ENCODE assay signal across 9 cellular contexts in genomic region chr15:90192961-90193786, GRCh38. TPM values are rescaled to one million over a fixed set of nuclear protein-coding genes. Genes with fewer than 3 reads are reported as not detected.
A peak's percentile ranks its signal among the peaks of the same experiment; 100 is the strongest.
DNase-seq lines count a peak whose midpoint lies in the region; ATAC-seq, FAIRE-seq and TF ChIP-seq lines count a peak whose summit lies in the region.
"Had no signal": no experiment of that assay in that cellular context is flagged by ENCODE, and none has a peak within 500 bp of the region (broad histone marks: within the 10 kb centered on the region; RNA-seq: fewer than 3 reads in every experiment).

No MANE protein-coding gene starts in this region.

- no peak for FAIRE-seq in HTR-8/SVneo (lab: Jason Lieb, UNC)

- H3K4me3 ChIP-seq in thoracic aorta, result peak overlapping the region; percentile 0
- no peak overlapping the region for H3K4me3 ChIP-seq in foreskin fibroblast (ENCODE audit: low read depth in 1 of 2, low read length in 2 of 2)
- H3K4me3 ChIP-seq in lower leg skin (ENCODE audit: low read depth, poor library complexity, severe bottlenecking), result no peak overlapping the region
- H3K4me3 ChIP-seq: psoas muscle had no signal

- no peak for ATAC-seq in thoracic aorta (ENCODE audit: insufficient number of reproducible peaks, low FRiP score, low read depth)

- H3K9me3 Mint-ChIP-seq in T-helper 1 cell treated with Interleukin-12 subunit alpha and Interleukin-12 subunit beta and Interleukin-4 antibody, amounts not matched to agents 30 μg/mL and 1 μg/mL, for 36 hours, result no peaks in the 10 kb centered on the region
- no peaks in the 10 kb centered on the region for H3K9me3 Mint-ChIP-seq in activated naive CD8-positive, alpha-beta T cell (ENCODE audit: low read depth)

- H3K27me3 ChIP-seq in thoracic aorta (replicated peaks; ENCODE audit: insufficient read depth), result no peaks in the 10 kb centered on the region

- peak overlapping the region; percentile 27 to 44 for H3K27ac ChIP-seq in thoracic aorta
- H3K27ac ChIP-seq: psoas muscle had no signal

- peak overlapping the region; percentile 36 for H3K4me3 Mint-ChIP-seq in T-helper 1 cell treated with Interleukin-12 subunit alpha and Interleukin-12 subunit beta and Interleukin-4 antibody, amounts not matched to agents 30 μg/mL and 1 μg/mL, for 36 hours
- peak overlapping the region; percentile 33 for H3K4me3 Mint-ChIP-seq in activated naive CD8-positive, alpha-beta T cell

- no peak for TF ChIP-seq POLR2A in lower leg skin (IDR thresholded peaks at IDR 0.05)

- peaks cover 17% of the 10 kb centered on the region for H3K36me3 Mint-ChIP-seq in T-helper 1 cell treated with Interleukin-12 subunit alpha and Interleukin-12 subunit beta and Interleukin-4 antibody, amounts not matched to agents 30 μg/mL and 1 μg/mL, for 36 hours (ENCODE audit: low read depth)
- no peaks in the 10 kb centered on the region for H3K36me3 Mint-ChIP-seq in activated naive CD8-positive, alpha-beta T cell

- no peak for DNase-seq in T-helper 1 cell
- DNase-seq in left kidney (ENCODE audit: low read depth, low spot score), result peak; percentile 17
- no peak for DNase-seq in thoracic aorta (ENCODE audit: low spot score)
- no peak for DNase-seq in HTR-8/SVneo (ENCODE audit: insufficient read length, low spot score)
- DNase-seq in foreskin fibroblast, result no peak
- no peak for DNase-seq in lower leg skin (ENCODE audit: low spot score in 2 of 2)
- DNase-seq: psoas muscle had no signal

- no peaks in the 10 kb centered on the region for H3K36me3 ChIP-seq in thoracic aorta

- H3K4me1 ChIP-seq in thoracic aorta (ENCODE audit: control insufficient read depth in 1 of 2, low read depth in 2 of 2), result peaks cover 17 to 28% of the 10 kb centered on the region in 2 donors

- H3K27me3 Mint-ChIP-seq in T-helper 1 cell treated with Interleukin-12 subunit alpha and Interleukin-12 subunit beta and Interleukin-4 antibody, amounts not matched to agents 30 μg/mL and 1 μg/mL, for 36 hours (ENCODE audit: low read depth), result no peaks in the 10 kb centered on the region
- H3K27me3 Mint-ChIP-seq in activated naive CD8-positive, alpha-beta T cell, result no peaks in the 10 kb centered on the region

- TF ChIP-seq CTCF in thoracic aorta (IDR thresholded peaks at IDR 0.05), result no peak
- TF ChIP-seq CTCF in foreskin fibroblast (IDR thresholded peaks at IDR 0.05; ENCODE audit: low read depth, low read length), result no peak
- TF ChIP-seq CTCF in lower leg skin (IDR thresholded peaks at IDR 0.05), result no peak

- peaks cover 34% of the 10 kb centered on the region for H3K4me1 Mint-ChIP-seq in T-helper 1 cell treated with Interleukin-12 subunit alpha and Interleukin-12 subunit beta and Interleukin-4 antibody, amounts not matched to agents 30 μg/mL and 1 μg/mL, for 36 hours (ENCODE audit: low read depth)
- H3K4me1 Mint-ChIP-seq in activated naive CD8-positive, alpha-beta T cell (ENCODE audit: low read depth), result peaks cover 26% of the 10 kb centered on the region

- no peaks in the 10 kb centered on the region for H3K9me3 ChIP-seq in thoracic aorta
- H3K9me3 ChIP-seq: psoas muscle had no signal

- 54 to 55% methylated on average over 16 of the region's 16 CpGs for WGBS in lower leg skin, 2 donors

- no peak overlapping the region for H3K27ac Mint-ChIP-seq in T-helper 1 cell treated with Interleukin-12 subunit alpha and Interleukin-12 subunit beta and Interleukin-4 antibody, amounts not matched to agents 30 μg/mL and 1 μg/mL, for 36 hours
- H3K27ac Mint-ChIP-seq in activated naive CD8-positive, alpha-beta T cell, result peak overlapping the region; percentile 35

- intact Hi-C loops in lower leg skin (cut with DNase I; ENCODE audit: low total_unique reads), result no loop called here

RNA-seq across cellular contexts. Expression of gene SEMA4B, which starts 8.0 kb away (rescaled TPM):
- total RNA-seq in thoracic aorta (10 to 100 TPM; 26.9 to 38.4 TPM), lower leg skin (100 to 1,000 TPM in 3 of 4 donors, 10 to 100 TPM in 1; 89.2 to 151 (median 106) TPM)

RNA-seq across cellular contexts. Expression of gene CIB1, which starts 40.6 kb away (rescaled TPM):
- total RNA-seq in thoracic aorta (10 to 100 TPM; 18.0 to 35.6 TPM), lower leg skin (10 to 100 TPM in 3 of 4 donors, 1 to 10 TPM in 1; 10.0 to 32.2 (median 22.9) TPM)

RNA-seq across cellular contexts. Expression of gene GDPGP1, which starts 40.8 kb away (rescaled TPM):
- total RNA-seq in thoracic aorta (10 to 100 TPM in 1 of 2 donors, 1 to 10 TPM in 1; 5.0 to 23.4 TPM), lower leg skin (1 to 10 TPM; 2.6 to 5.5 (median 3.9) TPM)

RNA-seq across cellular contexts. Expression of gene TTLL13, which starts 56.2 kb away (rescaled TPM):
- total RNA-seq in thoracic aorta (not detected), lower leg skin (under 1 TPM in 1 of 4 donors, not detected in 3; 0.63 TPM)
